In genomic region chr1:206496131-206496793, GRCh38 we compare ENCODE assay signal across 9 cellular contexts. TPM values are rescaled to one million over a fixed set of nuclear protein-coding genes. Genes with fewer than 3 reads are reported as not detected.
DNase-seq lines count a peak whose midpoint lies in the region; ATAC-seq and TF ChIP-seq lines count a peak whose summit lies in the region.
"Had no signal": no experiment of that assay in that cellular context is flagged by ENCODE, and none has a peak within 500 bp of the region (broad histone marks: within the 10 kb centered on the region; RNA-seq: fewer than 3 reads in every experiment).

No MANE protein-coding gene starts in this region.

- CTCF ChIA-PET in WTC11 (lab: Charles Lee), result interaction anchor here (0.8 to 2.0 kb wide), 8 partner anchors 10 to 116 kb away, joined by 3 to 14 read pairs (median 5); partner anchors contain the start of gene EIF2D

- WGBS in aorta, 2 donors, result 64 to 65% methylated on average over 6 of the region's 6 CpGs

- H3K4me3 Mint-ChIP-seq in WTC11, result no peak overlapping the region

- no peaks in the 10 kb centered on the region for H3K36me3 ChIP-seq in aorta (ENCODE audit: control insufficient read depth in 1 of 2, insufficient read depth in 2 of 2, low read length in 1 of 2)

- POLR2A ChIA-PET in WTC11 (lab: Charles Lee), result no interaction called here

- H3K4me3 ChIP-seq in GM12875 (ENCODE audit: low read depth, low read length) (peak overlapping the region; percentile 15), aorta (ENCODE audit: low read length in 2 of 2) (no peak overlapping the region)

- H3K27ac ChIP-seq in aorta (ENCODE audit: low read depth in 1 of 2, low read length in 2 of 2), result peak overlapping the region in 1 of 2 donors; percentile 39

- H3K9me3 ChIP-seq in aorta (ENCODE audit: control insufficient read depth, low read length), result no peaks in the 10 kb centered on the region

- H3K27me3 Mint-ChIP-seq in WTC11 (ENCODE audit: low read depth), result no peaks in the 10 kb centered on the region

- H3K4me1 ChIP-seq in aorta (ENCODE audit: control insufficient read depth in 1 of 2, insufficient read depth in 2 of 2, low read length in 2 of 2), result no peaks in the 10 kb centered on the region

- peak; percentile 71 for DNase-seq in GM20000 (ENCODE audit: low spot score)
- peak; percentile 60 for DNase-seq in M059J (ENCODE audit: low read depth)
- DNase-seq in lung microvascular endothelial cell (ENCODE audit: low read depth in 2 of 2), result peak; percentile 24 to 28
- no peak for DNase-seq in WTC11 (ENCODE audit: low spot score)
- DNase-seq in DMS114 treated with DMSO at 0.1 percent for 48 hours (lab: John Stamatoyannopoulos, UW; ENCODE audit: unreplicated experiment), result no peak
- no peak for DNase-seq in aorta
- no peak for DNase-seq in left colon
- DNase-seq: glutamatergic neuron had no signal

- H3K36me3 Mint-ChIP-seq in WTC11, result no peaks in the 10 kb centered on the region

- no peak for TF ChIP-seq CTCF in GM12875 (IDR thresholded peaks at IDR 0.05; ENCODE audit: borderline replicate concordance, insufficient read depth, low read depth, low read length)
- TF ChIP-seq CTCF in GM20000 (IDR thresholded peaks at IDR 0.05; ENCODE audit: extremely low read depth, missing control alignments), result no peak
- no peak for TF ChIP-seq CTCF in WTC11 (IDR thresholded peaks at IDR 0.05)

- ATAC-seq in WTC11, result no peak
- no peak for ATAC-seq in aorta (ENCODE audit: low FRiP score)
- ATAC-seq in left colon, result no peak

- intact Hi-C loops in aorta (cut with DNase I), result loop anchor here in 1 of 2 donors (10.0 kb wide), 1 partner anchor 189 kb away; the partner anchor contains the start of gene MAPKAPK2
- intact Hi-C loops in left colon (cut with DNase I, micrococcal nuclease), result no loop called here

- no peaks in the 10 kb centered on the region for H3K27me3 ChIP-seq in aorta (ENCODE audit: control insufficient read depth in 1 of 2, insufficient read depth in 2 of 2, low read length in 1 of 2)

- peaks cover 7% of the 10 kb centered on the region; the same call in 1 of the 2 replicates for H3K4me1 Mint-ChIP-seq in WTC11

- no peaks in the 10 kb centered on the region for H3K9me3 Mint-ChIP-seq in WTC11

- no peak overlapping the region for H3K27ac Mint-ChIP-seq in WTC11

TF ChIP-seq in WTC11, 78 proteins besides CTCF, POLR2A, EP300 and RAD21:
- TF ChIP-seq ZNF425 (CRISPR knock-in tag; conservative IDR thresholded peaks at IDR 0.05) (no peak), JUN (CRISPR knock-in tag; IDR thresholded peaks at IDR 0.05) (no peak), ZBTB21 (CRISPR knock-in tag; IDR thresholded peaks at IDR 0.05; ENCODE audit: borderline replicate concordance) (no peak), ZNF423 (CRISPR knock-in tag; IDR thresholded peaks at IDR 0.05) (no peak)

RNA-seq across cellular contexts. Expression of gene RASSF5, which starts 11.1 kb away (rescaled TPM):
- total RNA-seq in M059J (2014; rRNA removed; shearing (Covaris generic)), result 1.6 and 4.1 TPM in 2 replicates
- total RNA-seq in lung microvascular endothelial cell (under 0.01 and 0.22 TPM in 2 replicates), WTC11 (2021) (1.7 to 2.1 TPM (median 1.7 TPM) in 3 replicates), aorta (10 to 100 TPM; 14.8 to 18.2 TPM), left colon (1 to 10 TPM; 3.3 to 7.7 TPM)
- polyA plus RNA-seq in aorta, result 1 to 10 TPM; 2.1 to 5.1 TPM

RNA-seq across cellular contexts. Expression of gene IKBKE, which starts 26.0 kb away (rescaled TPM):
- 7.6 and 12.2 TPM in 2 replicates for total RNA-seq in M059J (2014; rRNA removed; shearing (Covaris generic))
- total RNA-seq in lung microvascular endothelial cell, result 11.1 and 18.3 TPM in 2 replicates
- total RNA-seq in WTC11 (2021), result 7.8 to 8.1 TPM (median 8.0 TPM) in 3 replicates
- 10 to 100 TPM in 1 of 2 donors, 1 to 10 TPM in 1; 5.9 to 10.3 TPM for total RNA-seq in aorta
- 1 to 10 TPM; 4.3 to 4.5 TPM for polyA plus RNA-seq in aorta
- total RNA-seq in left colon, result 10 to 100 TPM; 18.2 to 19.8 TPM

Comparison
In these comparisons a context has a peak if more than half of its experiments do, and no peak if none do; other contexts are left out.
1. DNase-seq: peak in GM20000 (single experiment), M059J (single experiment) and lung microvascular endothelial cell (2 of 2); none in WTC11 (single experiment), DMS114 treated with DMSO at 0.1 percent for 48 hours (single experiment), aorta (0 of 2) and left colon (0 of 2).